In the genomic region with DNA sequence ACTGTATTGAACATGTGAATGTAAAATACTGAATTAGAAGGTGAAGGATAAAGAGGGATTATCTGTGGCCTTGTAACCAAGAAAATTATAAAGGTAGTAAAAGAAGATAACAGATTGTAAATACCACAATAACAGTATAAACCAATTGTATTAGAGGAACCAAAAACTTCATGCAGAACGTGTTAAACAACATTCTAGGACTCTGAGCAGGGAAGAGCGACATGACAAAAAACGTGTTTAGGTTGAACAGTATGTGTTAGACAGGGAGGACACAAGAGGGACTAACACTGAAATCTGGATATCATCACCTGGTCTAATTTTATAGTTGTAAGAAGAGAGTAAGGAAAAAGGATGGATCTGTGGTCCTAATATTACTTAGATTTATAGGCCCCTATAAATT, we compare ENCODE assay signal across 4 cellular contexts.
"Had no signal": no experiment of that assay in that cellular context is flagged by ENCODE, and none has a peak within 500 bp of the region (broad histone marks: within the 10 kb centered on the region; RNA-seq: fewer than 3 reads in every experiment).

No MANE protein-coding gene starts in this region.

- DNase-seq: GDM1, GF-D8 had no signal

- H3K4me3 ChIP-seq: GM12878 had no signal

- FAIRE-seq: G401.6, GM12878 had no signal
